ENCODE assay signal across 1 cellular context in genomic region chr2:195410272-195410671, GRCh38.
TF ChIP-seq lines count a peak whose summit lies in the region.

No MANE protein-coding gene starts in this region.

TF ChIP-seq in GM12878, 131 proteins besides CTCF, POLR2A, EP300 and RAD21 (continued from another document and continues in another):
- TF ChIP-seq, protein P1, sequence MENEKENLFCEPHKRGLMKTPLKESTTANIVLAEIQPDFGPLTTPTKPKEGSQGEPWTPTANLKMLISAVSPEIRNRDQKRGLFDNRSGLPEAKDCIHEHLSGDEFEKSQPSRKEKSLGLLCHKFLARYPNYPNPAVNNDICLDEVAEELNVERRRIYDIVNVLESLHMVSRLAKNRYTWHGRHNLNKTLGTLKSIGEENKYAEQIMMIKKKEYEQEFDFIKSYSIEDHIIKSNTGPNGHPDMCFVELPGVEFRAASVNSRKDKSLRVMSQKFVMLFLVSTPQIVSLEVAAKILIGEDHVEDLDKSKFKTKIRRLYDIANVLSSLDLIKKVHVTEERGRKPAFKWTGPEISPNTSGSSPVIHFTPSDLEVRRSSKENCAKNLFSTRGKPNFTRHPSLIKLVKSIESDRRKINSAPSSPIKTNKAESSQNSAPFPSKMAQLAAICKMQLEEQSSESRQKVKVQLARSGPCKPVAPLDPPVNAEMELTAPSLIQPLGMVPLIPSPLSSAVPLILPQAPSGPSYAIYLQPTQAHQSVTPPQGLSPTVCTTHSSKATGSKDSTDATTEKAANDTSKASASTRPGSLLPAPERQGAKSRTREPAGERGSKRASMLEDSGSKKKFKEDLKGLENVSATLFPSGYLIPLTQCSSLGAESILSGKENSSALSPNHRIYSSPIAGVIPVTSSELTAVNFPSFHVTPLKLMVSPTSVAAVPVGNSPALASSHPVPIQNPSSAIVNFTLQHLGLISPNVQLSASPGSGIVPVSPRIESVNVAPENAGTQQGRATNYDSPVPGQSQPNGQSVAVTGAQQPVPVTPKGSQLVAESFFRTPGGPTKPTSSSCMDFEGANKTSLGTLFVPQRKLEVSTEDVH (IDR thresholded peaks at IDR 0.05; ENCODE audit: low read depth, partially characterized antibody): no peak
- TF ChIP-seq SIX5 (IDR thresholded peaks at IDR 0.05; ENCODE audit: low read depth, low read length, severe bottlenecking) (no peak), SUZ12 (IDR thresholded peaks at IDR 0.05; ENCODE audit: unreplicated experiment) (no peak), NFYA (IDR thresholded peaks at IDR 0.05; ENCODE audit: borderline replicate concordance, low read depth, low read length) (no peak), EZH2 (IDR thresholded peaks at IDR 0.05; ENCODE audit: borderline replicate concordance, control insufficient read depth, low read depth, low read length) (no peak), KAT2A (conservative IDR thresholded peaks at IDR 0.05; ENCODE audit: control insufficient read depth, low read depth, low read length) (no peak), CBX3 (IDR thresholded peaks at IDR 0.05; ENCODE audit: borderline replicate concordance, low read depth) (no peak), SMC3 (IDR thresholded peaks at IDR 0.05; ENCODE audit: borderline replicate concordance, low read length) (no peak), SMAD1 (IDR thresholded peaks at IDR 0.05; ENCODE audit: low read depth, partially characterized antibody) (no peak), IKZF1 (conservative IDR thresholded peaks at IDR 0.05) (peak; percentile 51; the same call in 1 of the 2 replicates), ZNF207 (IDR thresholded peaks at IDR 0.05; ENCODE audit: borderline replicate concordance) (no peak), PML (IDR thresholded peaks at IDR 0.05; ENCODE audit: low read length) (no peak), SREBF1 (IDR thresholded peaks at IDR 0.05; ENCODE audit: low read length) (no peak), FOS (IDR thresholded peaks at IDR 0.05; ENCODE audit: borderline replicate concordance, extremely low read depth, insufficient read length) (no peak), HDAC6 (IDR thresholded peaks at IDR 0.05; ENCODE audit: unreplicated experiment) (no peak), IRF4 (IDR thresholded peaks at IDR 0.05; ENCODE audit: low read depth, low read length) (peak; percentile 64; the same call in 1 of the 2 replicates), RBBP5 (conservative IDR thresholded peaks at IDR 0.05) (no peak), CREM (IDR thresholded peaks at IDR 0.05; ENCODE audit: low read depth) (no peak), NKRF (conservative IDR thresholded peaks at IDR 0.05) (no peak), YBX1 (IDR thresholded peaks at IDR 0.05) (no peak), ZBED1 (IDR thresholded peaks at IDR 0.05; ENCODE audit: borderline replicate concordance) (no peak), BRCA1 (IDR thresholded peaks at IDR 0.05; ENCODE audit: low read depth, low read length) (no peak), MYB (IDR thresholded peaks at IDR 0.05; ENCODE audit: borderline replicate concordance, low read depth, low read length) (no peak), BACH1 (IDR thresholded peaks at IDR 0.05; ENCODE audit: borderline replicate concordance) (no peak), WRNIP1 (IDR thresholded peaks at IDR 0.05; ENCODE audit: borderline replicate concordance, low read depth, low read length) (no peak), CEBPZ (IDR thresholded peaks at IDR 0.05; ENCODE audit: low read depth, low read length) (no peak), RCOR1 (conservative IDR thresholded peaks at IDR 0.05; ENCODE audit: low read depth, low read length) (no peak), FOXK2 (IDR thresholded peaks at IDR 0.05) (no peak), RB1 (IDR thresholded peaks at IDR 0.05; ENCODE audit: borderline replicate concordance) (no peak), TCF3 (IDR thresholded peaks at IDR 0.05; ENCODE audit: borderline replicate concordance, insufficient read depth, low read depth, low read length) (no peak), NRF1 (conservative IDR thresholded peaks at IDR 0.05; ENCODE audit: low read depth, low read length) (no peak), SUPT20H (IDR thresholded peaks at IDR 0.05; ENCODE audit: borderline replicate concordance, control insufficient read depth, low read depth, low read length) (no peak), POLR2AphosphoS2 (IDR thresholded peaks at IDR 0.05; ENCODE audit: low read depth, low read length) (no peak), TCF12 (IDR thresholded peaks at IDR 0.05; ENCODE audit: low read depth, low read length) (no peak), ETV6 (conservative IDR thresholded peaks at IDR 0.05 in 1 of 2, IDR thresholded peaks at IDR 0.05 in 1 of 2; ENCODE audit: borderline replicate concordance in 1 of 2, low read depth in 1 of 2) (no peak), ATF7 (IDR thresholded peaks at IDR 0.05; ENCODE audit: low read depth) (no peak), ZNF592 (IDR thresholded peaks at IDR 0.05) (no peak), ASH2L (IDR thresholded peaks at IDR 0.05; ENCODE audit: borderline replicate concordance, low read depth) (no peak), YY1 (IDR thresholded peaks at IDR 0.05; ENCODE audit: low read depth, low read length) (no peak), IKZF2 (IDR thresholded peaks at IDR 0.05) (peak in 1 of 2 experiments; percentile 59; a peak in 3 of 4 replicates)
- TF ChIP-seq, protein P2, sequence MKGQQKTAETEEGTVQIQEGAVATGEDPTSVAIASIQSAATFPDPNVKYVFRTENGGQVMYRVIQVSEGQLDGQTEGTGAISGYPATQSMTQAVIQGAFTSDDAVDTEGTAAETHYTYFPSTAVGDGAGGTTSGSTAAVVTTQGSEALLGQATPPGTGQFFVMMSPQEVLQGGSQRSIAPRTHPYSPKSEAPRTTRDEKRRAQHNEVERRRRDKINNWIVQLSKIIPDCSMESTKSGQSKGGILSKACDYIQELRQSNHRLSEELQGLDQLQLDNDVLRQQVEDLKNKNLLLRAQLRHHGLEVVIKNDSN (IDR thresholded peaks at IDR 0.05; ENCODE audit: borderline replicate concordance, extremely low read length, insufficient read depth, low read depth, low read length): no peak
- TF ChIP-seq, protein P3, sequence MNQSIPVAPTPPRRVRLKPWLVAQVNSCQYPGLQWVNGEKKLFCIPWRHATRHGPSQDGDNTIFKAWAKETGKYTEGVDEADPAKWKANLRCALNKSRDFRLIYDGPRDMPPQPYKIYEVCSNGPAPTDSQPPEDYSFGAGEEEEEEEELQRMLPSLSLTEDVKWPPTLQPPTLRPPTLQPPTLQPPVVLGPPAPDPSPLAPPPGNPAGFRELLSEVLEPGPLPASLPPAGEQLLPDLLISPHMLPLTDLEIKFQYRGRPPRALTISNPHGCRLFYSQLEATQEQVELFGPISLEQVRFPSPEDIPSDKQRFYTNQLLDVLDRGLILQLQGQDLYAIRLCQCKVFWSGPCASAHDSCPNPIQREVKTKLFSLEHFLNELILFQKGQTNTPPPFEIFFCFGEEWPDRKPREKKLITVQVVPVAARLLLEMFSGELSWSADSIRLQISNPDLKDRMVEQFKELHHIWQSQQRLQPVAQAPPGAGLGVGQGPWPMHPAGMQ (IDR thresholded peaks at IDR 0.05; ENCODE audit: borderline replicate concordance): no peak
- TF ChIP-seq, protein P4, sequence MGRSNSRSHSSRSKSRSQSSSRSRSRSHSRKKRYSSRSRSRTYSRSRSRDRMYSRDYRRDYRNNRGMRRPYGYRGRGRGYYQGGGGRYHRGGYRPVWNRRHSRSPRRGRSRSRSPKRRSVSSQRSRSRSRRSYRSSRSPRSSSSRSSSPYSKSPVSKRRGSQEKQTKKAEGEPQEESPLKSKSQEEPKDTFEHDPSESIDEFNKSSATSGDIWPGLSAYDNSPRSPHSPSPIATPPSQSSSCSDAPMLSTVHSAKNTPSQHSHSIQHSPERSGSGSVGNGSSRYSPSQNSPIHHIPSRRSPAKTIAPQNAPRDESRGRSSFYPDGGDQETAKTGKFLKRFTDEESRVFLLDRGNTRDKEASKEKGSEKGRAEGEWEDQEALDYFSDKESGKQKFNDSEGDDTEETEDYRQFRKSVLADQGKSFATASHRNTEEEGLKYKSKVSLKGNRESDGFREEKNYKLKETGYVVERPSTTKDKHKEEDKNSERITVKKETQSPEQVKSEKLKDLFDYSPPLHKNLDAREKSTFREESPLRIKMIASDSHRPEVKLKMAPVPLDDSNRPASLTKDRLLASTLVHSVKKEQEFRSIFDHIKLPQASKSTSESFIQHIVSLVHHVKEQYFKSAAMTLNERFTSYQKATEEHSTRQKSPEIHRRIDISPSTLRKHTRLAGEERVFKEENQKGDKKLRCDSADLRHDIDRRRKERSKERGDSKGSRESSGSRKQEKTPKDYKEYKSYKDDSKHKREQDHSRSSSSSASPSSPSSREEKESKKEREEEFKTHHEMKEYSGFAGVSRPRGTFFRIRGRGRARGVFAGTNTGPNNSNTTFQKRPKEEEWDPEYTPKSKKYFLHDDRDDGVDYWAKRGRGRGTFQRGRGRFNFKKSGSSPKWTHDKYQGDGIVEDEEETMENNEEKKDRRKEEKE (IDR thresholded peaks at IDR 0.05): no peak
